ENCODE assay signal across 8 cellular contexts in the genomic region with DNA sequence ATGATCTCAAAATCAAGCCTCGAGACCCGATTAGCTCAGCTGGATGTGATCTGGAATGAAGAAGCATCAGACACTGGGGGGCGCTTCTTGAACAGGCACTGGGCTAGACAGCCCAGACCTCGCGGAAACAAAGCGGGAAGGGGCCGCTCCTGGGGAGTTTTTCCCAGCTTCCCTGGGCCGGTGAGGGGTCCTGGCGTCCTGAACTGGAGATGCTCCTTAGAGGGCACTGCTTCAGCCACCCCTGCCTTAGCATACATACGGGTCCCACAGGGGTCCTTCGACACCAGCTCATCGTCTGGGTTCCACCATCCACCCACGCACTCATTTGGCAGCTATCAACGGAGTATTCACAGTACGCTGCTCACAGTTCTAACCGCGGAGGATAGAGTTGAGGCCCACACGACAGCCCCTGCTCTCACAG.
DNase-seq lines count a peak whose midpoint lies in the region; ATAC-seq and TF ChIP-seq lines count a peak whose summit lies in the region.

No MANE protein-coding gene starts in this region.

- POLR2A ChIA-PET in naive thymus-derived CD4-positive, alpha-beta T cell (lab: Charles Lee) = no interaction called here
- POLR2A ChIA-PET in activated CD4-positive, alpha-beta memory T cell treated with anti-CD3 and anti-CD28 coated beads, Interleukin-2, amount 10 ng/mL, durations not matched to agents 7 days and 5 days (lab: Charles Lee) = no interaction called here

- H3K36me3 ChIP-seq in adipocyte (ENCODE audit: control insufficient read depth, insufficient read depth, low read length, severe bottlenecking) (no peaks in the 10 kb centered on the region), left lung (no peaks in the 10 kb centered on the region)
- no peaks in the 10 kb centered on the region for H3K36me3 ChIP-seq in naive thymus-derived CD4-positive, alpha-beta T cell (ENCODE audit: control insufficient read depth in 2 of 3, insufficient read depth in 3 of 3, low read length in 3 of 3)

- H3K4me1 Mint-ChIP-seq in naive thymus-derived CD4-positive, alpha-beta T cell = no peaks in the 10 kb centered on the region
- no peaks in the 10 kb centered on the region for H3K4me1 Mint-ChIP-seq in activated CD4-positive, alpha-beta memory T cell treated with anti-CD3 and anti-CD28 coated beads, Interleukin-2, amount 10 ng/mL, durations not matched to agents 7 days and 5 days

- peak overlapping the region; percentile 43 for H3K4me3 ChIP-seq in adipocyte (ENCODE audit: low read length)
- no peak overlapping the region for H3K4me3 ChIP-seq in naive thymus-derived CD4-positive, alpha-beta T cell (ENCODE audit: low read length)
- no peak overlapping the region for H3K4me3 ChIP-seq in left lung

- DNase-seq in ELF-1 (ENCODE audit: low read depth, low spot score) (peak; percentile 57), adipocyte (ENCODE audit: low read depth) (no peak), NCI-H1436 (lab: John Stamatoyannopoulos, UW) (no peak), left lung (no peak)
- DNase-seq in naive thymus-derived CD4-positive, alpha-beta T cell = no peak
- no peak for DNase-seq in stimulated activated naive CD4-positive, alpha-beta T cell treated with Interleukin-2 at 50 U/mL for 16 hours (lab: John Stamatoyannopoulos, UW)
- no peak for DNase-seq in activated CD4-positive, alpha-beta memory T cell treated with anti-CD3 and anti-CD28 coated beads, Interleukin-2, amount 10 ng/mL, durations not matched to agents 7 days and 5 days

- peaks cover 0 to 1% (median 0%) of the 10 kb centered on the region in 11 donors for H3K9me3 Mint-ChIP-seq in naive thymus-derived CD4-positive, alpha-beta T cell
- H3K9me3 Mint-ChIP-seq in activated CD4-positive, alpha-beta memory T cell treated with anti-CD3 and anti-CD28 coated beads, Interleukin-2, amount 10 ng/mL, durations not matched to agents 7 days and 5 days = no peaks in the 10 kb centered on the region

- H3K36me3 Mint-ChIP-seq in naive thymus-derived CD4-positive, alpha-beta T cell = no peaks in the 10 kb centered on the region
- no peaks in the 10 kb centered on the region for H3K36me3 Mint-ChIP-seq in activated CD4-positive, alpha-beta memory T cell treated with anti-CD3 and anti-CD28 coated beads, Interleukin-2, amount 10 ng/mL, durations not matched to agents 7 days and 5 days (ENCODE audit: low read depth)

- ATAC-seq in HG02678 (IDR thresholded peaks at IDR 0.05; ENCODE audit: unreplicated experiment) (peak; percentile 62), left lung (no peak)
- peak; percentile 19 for ATAC-seq in naive thymus-derived CD4-positive, alpha-beta T cell

- H3K9me3 ChIP-seq in adipocyte (ENCODE audit: control insufficient read depth, low read length) (no peaks in the 10 kb centered on the region), left lung (no peaks in the 10 kb centered on the region)
- H3K9me3 ChIP-seq in naive thymus-derived CD4-positive, alpha-beta T cell (ENCODE audit: control insufficient read depth in 2 of 3, low read length in 3 of 3) = no peaks in the 10 kb centered on the region

- CTCF ChIA-PET in naive thymus-derived CD4-positive, alpha-beta T cell (lab: Charles Lee) = no interaction called here
- CTCF ChIA-PET in activated CD4-positive, alpha-beta memory T cell treated with anti-CD3 and anti-CD28 coated beads, Interleukin-2, amount 10 ng/mL, durations not matched to agents 7 days and 5 days (lab: Charles Lee) = no interaction called here

- intact Hi-C loops in naive thymus-derived CD4-positive, alpha-beta T cell (cut with micrococcal nuclease) = no loop called here
- intact Hi-C loops in left lung (cut with DNase I) = no loop called here

- H3K4me1 ChIP-seq in adipocyte (ENCODE audit: control insufficient read depth, insufficient read depth, low read length) = peaks cover 7% of the 10 kb centered on the region
- no peaks in the 10 kb centered on the region for H3K4me1 ChIP-seq in naive thymus-derived CD4-positive, alpha-beta T cell (ENCODE audit: control insufficient read depth in 2 of 2, insufficient read depth in 2 of 2, low read length in 2 of 2)
- H3K4me1 ChIP-seq in left lung = no peaks in the 10 kb centered on the region

- H3K27ac Mint-ChIP-seq in naive thymus-derived CD4-positive, alpha-beta T cell = no peak overlapping the region
- H3K27ac Mint-ChIP-seq in activated CD4-positive, alpha-beta memory T cell treated with anti-CD3 and anti-CD28 coated beads, Interleukin-2, amount 10 ng/mL, durations not matched to agents 7 days and 5 days = no peak overlapping the region

- no peak overlapping the region for H3K27ac ChIP-seq in naive thymus-derived CD4-positive, alpha-beta T cell (ENCODE audit: low read depth, low read length)
- H3K27ac ChIP-seq in left lung = no peak overlapping the region

- H3K27me3 ChIP-seq in adipocyte (replicated peaks; ENCODE audit: control insufficient read depth, insufficient read depth, low read length) (peaks cover 22% of the 10 kb centered on the region), left lung (peaks cover 0 to 12% of the 10 kb centered on the region in 2 donors)
- H3K27me3 ChIP-seq in naive thymus-derived CD4-positive, alpha-beta T cell (ENCODE audit: control insufficient read depth in 2 of 2, insufficient read depth in 2 of 2, low read length in 2 of 2) = no peaks in the 10 kb centered on the region

- peak overlapping the region in 1 of 10 donors; percentile 61 for H3K4me3 Mint-ChIP-seq in naive thymus-derived CD4-positive, alpha-beta T cell
- H3K4me3 Mint-ChIP-seq in activated CD4-positive, alpha-beta memory T cell treated with anti-CD3 and anti-CD28 coated beads, Interleukin-2, amount 10 ng/mL, durations not matched to agents 7 days and 5 days = no peak overlapping the region

- H3K9ac ChIP-seq in adipocyte (ENCODE audit: low read length) = peak overlapping the region; percentile 47

- peaks cover 0 to 4% (median 0%) of the 10 kb centered on the region in 5 donors for H3K27me3 Mint-ChIP-seq in naive thymus-derived CD4-positive, alpha-beta T cell
- H3K27me3 Mint-ChIP-seq in activated CD4-positive, alpha-beta memory T cell treated with anti-CD3 and anti-CD28 coated beads, Interleukin-2, amount 10 ng/mL, durations not matched to agents 7 days and 5 days = no peaks in the 10 kb centered on the region

- TF ChIP-seq CTCF in left lung (IDR thresholded peaks at IDR 0.05) = no peak
